ENCODE assay signal across 26 cellular contexts in genomic region chr1:35305383-35305782, GRCh38.
"Had no signal": no experiment of that assay in that cellular context is flagged by ENCODE, and none has a peak within 500 bp of the region (broad histone marks: within the 10 kb centered on the region; RNA-seq: fewer than 3 reads in every experiment).

No MANE protein-coding gene starts in this region.

- H3K27ac Mint-ChIP-seq: activated B cell treated with CpG ODN at 0.5 μM for 24 hours; activated CD4-positive, alpha-beta memory T cell treated with anti-CD3 and anti-CD28 coated beads for 36 hours; activated CD4-positive, alpha-beta T cell treated with anti-CD3 and anti-CD28 coated beads, Interleukin-2, amount 10 ng/mL, durations not matched to agents 7 days and 5 days; activated naive CD8-positive, alpha-beta T cell; IgD-negative memory B cell; T-helper 1 cell treated with Interleukin-12 subunit alpha and Interleukin-12 subunit beta and Interleukin-4 antibody, amounts not matched to agents 30 μg/mL and 1 μg/mL, for 36 hours had no signal

- H3K27me3 Mint-ChIP-seq: activated B cell treated with CpG ODN at 0.5 μM for 24 hours; activated CD4-positive, alpha-beta memory T cell treated with anti-CD3 and anti-CD28 coated beads for 36 hours; activated CD4-positive, alpha-beta T cell treated with anti-CD3 and anti-CD28 coated beads, Interleukin-2, amount 10 ng/mL, durations not matched to agents 7 days and 5 days; activated naive CD8-positive, alpha-beta T cell; brain; IgD-negative memory B cell had no signal

- DNase-seq: activated B cell treated with CpG ODN at 0.5 μM for 24 hours; activated CD4-positive, alpha-beta memory T cell treated with anti-CD3 and anti-CD28 coated beads for 36 hours; activated CD4-positive, alpha-beta T cell treated with anti-CD3 and anti-CD28 coated beads, Interleukin-2, amount 10 ng/mL, durations not matched to agents 7 days and 5 days; activated CD8-positive, alpha-beta memory T cell treated with anti-CD3 and anti-CD28 coated beads for 24 hours; activated effector memory CD4-positive, alpha-beta T cell treated with anti-CD3 and anti-CD28 coated beads, Interleukin-2, amount 50 U/mL, for 16 hours; activated naive CD4-positive, alpha-beta T cell treated with Interleukin-2 at 50 U/mL for 16 hours; activated T-cell treated with anti-CD3 and anti-CD28 coated beads, Interleukin-2, amount 50 U/mL, for 4 hours; amygdala; KG1; NCI-H1092 treated with DMSO at 0.1 percent for 48 hours; NCI-H1417 treated with DMSO at 0.1 percent for 48 hours; NCI-H1694; NCI-H2029; NCI-H2107; NCI-H2171 treated with DMSO at 0.1 percent for 48 hours; NCI-H226; NCI-H526; NCI-H82; OCI-M1; RPMI8226; SHP77 had no signal

- ATAC-seq: activated T-cell treated with anti-CD3 and anti-CD28 coated beads, Interleukin-2, amount 50 U/mL, for 4 hours; Panc1 had no signal

- H3K4me1 Mint-ChIP-seq: activated CD4-positive, alpha-beta T cell treated with anti-CD3 and anti-CD28 coated beads, Interleukin-2, amount 10 ng/mL, durations not matched to agents 7 days and 5 days had no signal

- H3K36me3 Mint-ChIP-seq: activated CD4-positive, alpha-beta memory T cell treated with anti-CD3 and anti-CD28 coated beads for 36 hours had no signal

- H3K4me3 Mint-ChIP-seq: activated B cell treated with CpG ODN at 0.5 μM for 24 hours; activated CD4-positive, alpha-beta memory T cell treated with anti-CD3 and anti-CD28 coated beads for 36 hours; activated CD4-positive, alpha-beta T cell treated with anti-CD3 and anti-CD28 coated beads, Interleukin-2, amount 10 ng/mL, durations not matched to agents 7 days and 5 days; activated naive CD8-positive, alpha-beta T cell; activated T-cell treated with anti-CD3 and anti-CD28 coated beads, Interleukin-2, amount 50 U/mL, for 4 hours; brain; IgD-negative memory B cell; T-helper 1 cell treated with Interleukin-12 subunit alpha and Interleukin-12 subunit beta and Interleukin-4 antibody, amounts not matched to agents 30 μg/mL and 1 μg/mL, for 36 hours had no signal

- H3K9me3 Mint-ChIP-seq: activated B cell treated with CpG ODN at 0.5 μM for 24 hours; activated CD4-positive, alpha-beta memory T cell treated with anti-CD3 and anti-CD28 coated beads for 36 hours; activated CD4-positive, alpha-beta T cell treated with anti-CD3 and anti-CD28 coated beads, Interleukin-2, amount 10 ng/mL, durations not matched to agents 7 days and 5 days; activated T-cell treated with anti-CD3 and anti-CD28 coated beads, Interleukin-2, amount 50 U/mL, for 4 hours; IgD-negative memory B cell; T-helper 1 cell treated with Interleukin-12 subunit alpha and Interleukin-12 subunit beta and Interleukin-4 antibody, amounts not matched to agents 30 μg/mL and 1 μg/mL, for 36 hours had no signal
